22 cellular contexts compared by ENCODE assay signal in genomic region chr17:79398441-79398840, GRCh38.
"Had no signal": no experiment of that assay in that cellular context is flagged by ENCODE, and none has a peak within 500 bp of the region (broad histone marks: within the 10 kb centered on the region; RNA-seq: fewer than 3 reads in every experiment).

No MANE protein-coding gene starts in this region.

- H3K27ac Mint-ChIP-seq: immature natural killer cell, mesothelial cell of epicardium, naive B cell had no signal

- H3K79me2 ChIP-seq: hepatocyte had no signal

- H2AFZ ChIP-seq: hepatocyte had no signal

- DNase-seq: dermis blood vessel endothelial cell; dorsolateral prefrontal cortex; effector CD4-positive, alpha-beta T cell; effector memory CD4-positive, alpha-beta T cell; foreskin keratinocyte; heart left ventricle; hypothalamus; immature natural killer cell; islet precursor cell; kidney; kidney glomerular epithelial cell; left lung; left ventricle myocardium superior; lower lobe of right lung; mesenchymal stem cell; mucosa of descending colon; naive B cell had no signal

- H3K9me3 Mint-ChIP-seq: immature natural killer cell, mesothelial cell of epicardium had no signal

- H3K4me1 ChIP-seq: foreskin keratinocyte, lower lobe of right lung had no signal

- H3K4me3 ChIP-seq: coronary artery, dorsolateral prefrontal cortex, esophagus muscularis mucosa, gastroesophageal sphincter, heart left ventricle, hepatocyte, left lung, lower lobe of right lung, mucosa of descending colon had no signal

- H3K9me3 ChIP-seq: esophagus muscularis mucosa, gastroesophageal sphincter, heart left ventricle, left lung, lower lobe of right lung, mucosa of descending colon had no signal

- H3K4me2 ChIP-seq: hepatocyte had no signal

- H3K36me3 Mint-ChIP-seq: immature natural killer cell, mesothelial cell of epicardium, naive B cell had no signal

- H3K27ac ChIP-seq: coronary artery, esophagus muscularis mucosa, foreskin keratinocyte, gastroesophageal sphincter, heart left ventricle, hepatocyte, left lung, lower lobe of right lung had no signal

- ATAC-seq: foreskin keratinocyte, gastroesophageal sphincter, heart left ventricle, left lung, left ventricle myocardium superior, lower lobe of right lung, mucosa of descending colon had no signal

- H3K36me3 ChIP-seq: esophagus muscularis mucosa, gastroesophageal sphincter, heart left ventricle, left lung, lower lobe of right lung had no signal

- H3K4me3 Mint-ChIP-seq: immature natural killer cell, mesothelial cell of epicardium, naive B cell had no signal
